ENCODE assay signal across 1 cellular context in genomic region chr1:227846265-227846858, GRCh38.
TF ChIP-seq lines count a peak whose summit lies in the region.

No MANE protein-coding gene starts in this region.

TF ChIP-seq in K562, 482 proteins besides CTCF, POLR2A, EP300 and RAD21 (continued from another document and continues in another):
- TF ChIP-seq ZBTB2 (IDR thresholded peaks at IDR 0.05): no peak
- no peak for TF ChIP-seq HMG20B (CRISPR knock-in tag; IDR thresholded peaks at IDR 0.05)
- TF ChIP-seq HMG20A (CRISPR knock-in tag; conservative IDR thresholded peaks at IDR 0.05): no peak
- TF ChIP-seq, protein P1, sequence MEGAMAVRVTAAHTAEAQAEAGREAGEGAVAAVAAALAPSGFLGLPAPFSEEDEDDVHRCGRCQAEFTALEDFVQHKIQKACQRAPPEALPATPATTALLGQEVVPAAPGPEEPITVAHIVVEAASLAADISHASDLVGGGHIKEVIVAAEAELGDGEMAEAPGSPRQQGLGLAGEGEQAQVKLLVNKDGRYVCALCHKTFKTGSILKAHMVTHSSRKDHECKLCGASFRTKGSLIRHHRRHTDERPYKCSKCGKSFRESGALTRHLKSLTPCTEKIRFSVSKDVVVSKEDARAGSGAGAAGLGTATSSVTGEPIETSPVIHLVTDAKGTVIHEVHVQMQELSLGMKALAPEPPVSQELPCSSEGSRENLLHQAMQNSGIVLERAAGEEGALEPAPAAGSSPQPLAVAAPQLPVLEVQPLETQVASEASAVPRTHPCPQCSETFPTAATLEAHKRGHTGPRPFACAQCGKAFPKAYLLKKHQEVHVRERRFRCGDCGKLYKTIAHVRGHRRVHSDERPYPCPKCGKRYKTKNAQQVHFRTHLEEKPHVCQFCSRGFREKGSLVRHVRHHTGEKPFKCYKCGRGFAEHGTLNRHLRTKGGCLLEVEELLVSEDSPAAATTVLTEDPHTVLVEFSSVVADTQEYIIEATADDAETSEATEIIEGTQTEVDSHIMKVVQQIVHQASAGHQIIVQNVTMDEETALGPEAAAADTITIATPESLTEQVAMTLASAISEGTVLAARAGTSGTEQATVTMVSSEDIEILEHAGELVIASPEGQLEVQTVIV (CRISPR knock-in tag; IDR thresholded peaks at IDR 0.05; ENCODE audit: borderline replicate concordance): no peak
- TF ChIP-seq EZH2 (IDR thresholded peaks at IDR 0.05; ENCODE audit: borderline replicate concordance, low read depth, low read length): no peak
- no peak for TF ChIP-seq POU5F1 (IDR thresholded peaks at IDR 0.05; ENCODE audit: borderline replicate concordance, low read depth, low read length, partially characterized antibody)
- TF ChIP-seq TSC22D4 (tag; IDR thresholded peaks at IDR 0.05): no peak
- no peak for TF ChIP-seq JUNB (CRISPR knock-in tag; conservative IDR thresholded peaks at IDR 0.05)
- TF ChIP-seq SRSF1 (IDR thresholded peaks at IDR 0.05; ENCODE audit: low read depth, low read length): no peak
- TF ChIP-seq, protein P2, sequence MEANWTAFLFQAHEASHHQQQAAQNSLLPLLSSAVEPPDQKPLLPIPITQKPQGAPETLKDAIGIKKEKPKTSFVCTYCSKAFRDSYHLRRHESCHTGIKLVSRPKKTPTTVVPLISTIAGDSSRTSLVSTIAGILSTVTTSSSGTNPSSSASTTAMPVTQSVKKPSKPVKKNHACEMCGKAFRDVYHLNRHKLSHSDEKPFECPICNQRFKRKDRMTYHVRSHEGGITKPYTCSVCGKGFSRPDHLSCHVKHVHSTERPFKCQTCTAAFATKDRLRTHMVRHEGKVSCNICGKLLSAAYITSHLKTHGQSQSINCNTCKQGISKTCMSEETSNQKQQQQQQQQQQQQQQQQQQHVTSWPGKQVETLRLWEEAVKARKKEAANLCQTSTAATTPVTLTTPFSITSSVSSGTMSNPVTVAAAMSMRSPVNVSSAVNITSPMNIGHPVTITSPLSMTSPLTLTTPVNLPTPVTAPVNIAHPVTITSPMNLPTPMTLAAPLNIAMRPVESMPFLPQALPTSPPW (CRISPR knock-in tag; IDR thresholded peaks at IDR 0.05): peak; percentile 21; the same call in 1 of the 2 replicates
- no peak for TF ChIP-seq SREBF1 (IDR thresholded peaks at IDR 0.05; ENCODE audit: borderline replicate concordance, low read depth, low read length)
- no peak for TF ChIP-seq ZNF518B (CRISPR knock-in tag; IDR thresholded peaks at IDR 0.05)
- no peak for TF ChIP-seq SIX5 (IDR thresholded peaks at IDR 0.05; ENCODE audit: borderline replicate concordance in 1 of 2, insufficient read depth in 1 of 2, low read depth in 1 of 2, low read length in 2 of 2)
- TF ChIP-seq SMARCA4 (IDR thresholded peaks at IDR 0.05): 0 out of 2 replicates have a peak, but pooled peaks have one; percentile 25
- no peak for TF ChIP-seq DEAF1 (CRISPR knock-in tag; IDR thresholded peaks at IDR 0.05)
- TF ChIP-seq TSHZ1 (CRISPR knock-in tag; IDR thresholded peaks at IDR 0.05): no peak
- TF ChIP-seq RBM34 (IDR thresholded peaks at IDR 0.05; ENCODE audit: borderline replicate concordance, insufficient read depth, low read length): no peak
- 0 out of 2 replicates have a peak, but pooled peaks have one; percentile 25 for TF ChIP-seq CTBP1 (IDR thresholded peaks at IDR 0.05; ENCODE audit: borderline replicate concordance)
- TF ChIP-seq RFX7 (CRISPR knock-in tag; IDR thresholded peaks at IDR 0.05): no peak
- TF ChIP-seq, protein P3, sequence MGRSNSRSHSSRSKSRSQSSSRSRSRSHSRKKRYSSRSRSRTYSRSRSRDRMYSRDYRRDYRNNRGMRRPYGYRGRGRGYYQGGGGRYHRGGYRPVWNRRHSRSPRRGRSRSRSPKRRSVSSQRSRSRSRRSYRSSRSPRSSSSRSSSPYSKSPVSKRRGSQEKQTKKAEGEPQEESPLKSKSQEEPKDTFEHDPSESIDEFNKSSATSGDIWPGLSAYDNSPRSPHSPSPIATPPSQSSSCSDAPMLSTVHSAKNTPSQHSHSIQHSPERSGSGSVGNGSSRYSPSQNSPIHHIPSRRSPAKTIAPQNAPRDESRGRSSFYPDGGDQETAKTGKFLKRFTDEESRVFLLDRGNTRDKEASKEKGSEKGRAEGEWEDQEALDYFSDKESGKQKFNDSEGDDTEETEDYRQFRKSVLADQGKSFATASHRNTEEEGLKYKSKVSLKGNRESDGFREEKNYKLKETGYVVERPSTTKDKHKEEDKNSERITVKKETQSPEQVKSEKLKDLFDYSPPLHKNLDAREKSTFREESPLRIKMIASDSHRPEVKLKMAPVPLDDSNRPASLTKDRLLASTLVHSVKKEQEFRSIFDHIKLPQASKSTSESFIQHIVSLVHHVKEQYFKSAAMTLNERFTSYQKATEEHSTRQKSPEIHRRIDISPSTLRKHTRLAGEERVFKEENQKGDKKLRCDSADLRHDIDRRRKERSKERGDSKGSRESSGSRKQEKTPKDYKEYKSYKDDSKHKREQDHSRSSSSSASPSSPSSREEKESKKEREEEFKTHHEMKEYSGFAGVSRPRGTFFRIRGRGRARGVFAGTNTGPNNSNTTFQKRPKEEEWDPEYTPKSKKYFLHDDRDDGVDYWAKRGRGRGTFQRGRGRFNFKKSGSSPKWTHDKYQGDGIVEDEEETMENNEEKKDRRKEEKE (IDR thresholded peaks at IDR 0.05; ENCODE audit: borderline replicate concordance in 1 of 2, control insufficient read depth in 1 of 2, low read depth in 2 of 2, low read length in 1 of 2): no peak
- no peak for TF ChIP-seq ZNF133 (CRISPR knock-in tag; IDR thresholded peaks at IDR 0.05)
- peak; percentile 8; the same call in 1 of the 2 replicates for TF ChIP-seq SPI1 (IDR thresholded peaks at IDR 0.05; ENCODE audit: borderline replicate concordance, low read depth, low read length)
- no peak for TF ChIP-seq ZBTB40 (IDR thresholded peaks at IDR 0.05)
- no peak for TF ChIP-seq ZBTB40 (CRISPR knock-in tag; IDR thresholded peaks at IDR 0.05)
